9 cellular contexts compared by ENCODE assay signal in the genomic region with DNA sequence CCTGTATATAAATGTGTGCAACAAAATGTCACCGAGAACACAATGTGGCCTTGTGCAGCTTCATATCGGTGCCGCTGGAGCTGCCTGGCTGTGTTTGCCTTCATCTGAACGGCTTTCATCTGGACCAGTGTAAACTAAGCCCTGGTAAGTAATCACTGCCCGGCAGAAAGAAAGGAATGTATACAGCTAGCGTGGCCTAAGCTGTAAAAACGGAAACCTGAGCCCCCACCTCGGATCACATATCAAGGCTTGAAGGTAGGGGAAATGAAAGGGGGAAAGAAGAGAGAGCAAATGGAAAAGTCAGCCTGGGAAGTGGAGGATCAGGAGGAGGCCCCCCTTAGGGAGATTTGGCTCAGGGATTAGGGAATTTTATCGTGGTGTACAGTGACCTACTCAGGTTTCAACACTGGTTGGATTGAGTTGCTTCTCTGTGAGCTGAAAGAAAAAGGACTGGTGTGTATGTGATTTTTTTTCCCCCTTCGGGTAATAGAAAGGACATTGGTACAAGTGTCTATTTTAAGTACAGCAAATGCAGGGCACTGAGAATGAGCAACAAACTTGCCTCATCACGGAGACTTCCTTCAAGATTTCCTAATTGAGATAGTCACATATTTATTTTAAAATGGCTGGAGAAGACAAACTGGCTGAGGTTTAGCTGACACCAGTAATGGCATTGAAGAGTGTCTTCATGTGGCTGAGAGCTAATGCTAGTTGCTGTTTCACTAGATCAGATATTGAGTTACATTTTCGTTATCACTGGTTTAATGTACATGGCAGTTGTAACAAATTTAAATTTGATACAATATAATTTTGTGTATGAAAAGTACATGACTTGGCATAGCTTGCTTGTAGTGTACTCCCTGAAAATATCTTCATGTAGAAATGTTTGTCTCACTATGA. TPM values are rescaled to one million over a fixed set of nuclear protein-coding genes. Genes with fewer than 3 reads are reported as not detected.
A peak's percentile ranks its signal among the peaks of the same experiment; 100 is the strongest.
DNase-seq lines count a peak whose midpoint lies in the region; ATAC-seq and TF ChIP-seq lines count a peak whose summit lies in the region.
"Had no signal": no experiment of that assay in that cellular context is flagged by ENCODE, and none has a peak within 500 bp of the region (broad histone marks: within the 10 kb centered on the region; RNA-seq: fewer than 3 reads in every experiment).

No MANE protein-coding gene starts in this region.

- peaks cover 32% of the 10 kb centered on the region for H3K4me1 Mint-ChIP-seq in neural crest cell
- peaks cover 16% of the 10 kb centered on the region for H3K4me1 Mint-ChIP-seq in activated CD8-positive, alpha-beta memory T cell treated with anti-CD3 and anti-CD28 coated beads, Interleukin-2, amount 10 ng/mL, durations not matched to agents 7 days and 5 days

- no peak for ATAC-seq in activated CD8-positive, alpha-beta memory T cell treated with anti-CD3 and anti-CD28 coated beads, Interleukin-2, amount 10 ng/mL, durations not matched to agents 7 days and 5 days
- ATAC-seq in GM21528 (IDR thresholded peaks at IDR 0.05; ENCODE audit: low FRiP score, unreplicated experiment), result no peak

- no peaks in the 10 kb centered on the region for H3K36me3 Mint-ChIP-seq in neural crest cell (ENCODE audit: low read depth)
- peaks cover 2% of the 10 kb centered on the region for H3K36me3 Mint-ChIP-seq in activated CD8-positive, alpha-beta memory T cell treated with anti-CD3 and anti-CD28 coated beads, Interleukin-2, amount 10 ng/mL, durations not matched to agents 7 days and 5 days
- H3K36me3 Mint-ChIP-seq: IgD-negative memory B cell had no signal

- DNase-seq in DMS79 (lab: John Stamatoyannopoulos, UW), result peak; percentile 32
- peak; percentile 77 for DNase-seq in NCI-H2171 treated with DMSO at 0.1 percent for 48 hours (lab: John Stamatoyannopoulos, UW)
- DNase-seq in dermis blood vessel endothelial cell, result peak; percentile 15
- peak; percentile 11 for DNase-seq in neural crest cell (ENCODE audit: low read depth, low spot score)
- DNase-seq in dedifferentiated amniotic fluid mesenchymal stem cell (ENCODE audit: extremely low spot score), result no peak
- no peak for DNase-seq in NCI-H510A (lab: John Stamatoyannopoulos, UW)
- no peak for DNase-seq in activated CD8-positive, alpha-beta memory T cell treated with anti-CD3 and anti-CD28 coated beads, Interleukin-2, amount 10 ng/mL, durations not matched to agents 7 days and 5 days

- CTCF ChIA-PET in activated CD8-positive, alpha-beta memory T cell treated with anti-CD3 and anti-CD28 coated beads, Interleukin-2, amount 10 ng/mL, durations not matched to agents 7 days and 5 days (lab: Charles Lee), result interaction anchor here (1.2 kb wide), 1 partner anchor 175 kb away, joined by 4 read pairs; no protein-coding TSS in a partner anchor

- TF ChIP-seq CTCF in neural crest cell (conservative IDR thresholded peaks at IDR 0.05), result no peak

- H3K27ac Mint-ChIP-seq in neural crest cell (ENCODE audit: unreplicated experiment), result no peak overlapping the region
- H3K27ac Mint-ChIP-seq in activated CD8-positive, alpha-beta memory T cell treated with anti-CD3 and anti-CD28 coated beads, Interleukin-2, amount 10 ng/mL, durations not matched to agents 7 days and 5 days, result no peak overlapping the region
- H3K27ac Mint-ChIP-seq: IgD-negative memory B cell had no signal

- H3K4me3 Mint-ChIP-seq in neural crest cell, result no peak overlapping the region
- H3K4me3 Mint-ChIP-seq in activated CD8-positive, alpha-beta memory T cell treated with anti-CD3 and anti-CD28 coated beads, Interleukin-2, amount 10 ng/mL, durations not matched to agents 7 days and 5 days, result no peak overlapping the region
- H3K4me3 Mint-ChIP-seq: IgD-negative memory B cell had no signal

- peaks cover 5% of the 10 kb centered on the region for H3K27me3 Mint-ChIP-seq in neural crest cell (ENCODE audit: low read depth)
- H3K27me3 Mint-ChIP-seq in activated CD8-positive, alpha-beta memory T cell treated with anti-CD3 and anti-CD28 coated beads, Interleukin-2, amount 10 ng/mL, durations not matched to agents 7 days and 5 days, result peaks cover 31% of the 10 kb centered on the region

- H3K9me3 Mint-ChIP-seq in neural crest cell, result no peaks in the 10 kb centered on the region
- no peaks in the 10 kb centered on the region for H3K9me3 Mint-ChIP-seq in activated CD8-positive, alpha-beta memory T cell treated with anti-CD3 and anti-CD28 coated beads, Interleukin-2, amount 10 ng/mL, durations not matched to agents 7 days and 5 days (ENCODE audit: low read depth)
- H3K9me3 Mint-ChIP-seq: IgD-negative memory B cell had no signal

RNA-seq across cellular contexts. Expression of a gene that starts 3.5 kb away (rescaled TPM):
- total RNA-seq in dermis blood vessel endothelial cell (0.42 and 1.0 TPM in 2 replicates), neural crest cell (23.0 and 24.0 TPM in 2 replicates)
- total RNA-seq in activated CD8-positive, alpha-beta memory T cell treated with anti-CD3 and anti-CD28 coated beads, Interleukin-2, amount 10 ng/mL, durations not matched to agents 7 days and 5 days, result 1 to 10 TPM in 1 of 2 experiments, under 1 TPM in 1; 0.70 to 2.0 TPM

RNA-seq across cellular contexts. Expression of a gene that starts 34.0 kb away (rescaled TPM):
- total RNA-seq in dermis blood vessel endothelial cell (6.6 and 9.1 TPM in 2 replicates), neural crest cell (12.1 and 14.9 TPM in 2 replicates)
- 10 to 100 TPM; 13.1 to 16.9 TPM for total RNA-seq in activated CD8-positive, alpha-beta memory T cell treated with anti-CD3 and anti-CD28 coated beads, Interleukin-2, amount 10 ng/mL, durations not matched to agents 7 days and 5 days

Comparison
In these comparisons a context has a peak if more than half of its experiments do, and no peak if none do; other contexts are left out.
1. DNase-seq: peak in DMS79 (single experiment), NCI-H2171 treated with DMSO at 0.1 percent for 48 hours (single experiment), dermis blood vessel endothelial cell (single experiment) and neural crest cell (single experiment); none in dedifferentiated amniotic fluid mesenchymal stem cell (single experiment), NCI-H510A (single experiment) and activated CD8-positive, alpha-beta memory T cell treated with anti-CD3 and anti-CD28 coated beads, Interleukin-2, amount 10 ng/mL, durations not matched to agents 7 days and 5 days (single experiment).